In the genomic region with DNA sequence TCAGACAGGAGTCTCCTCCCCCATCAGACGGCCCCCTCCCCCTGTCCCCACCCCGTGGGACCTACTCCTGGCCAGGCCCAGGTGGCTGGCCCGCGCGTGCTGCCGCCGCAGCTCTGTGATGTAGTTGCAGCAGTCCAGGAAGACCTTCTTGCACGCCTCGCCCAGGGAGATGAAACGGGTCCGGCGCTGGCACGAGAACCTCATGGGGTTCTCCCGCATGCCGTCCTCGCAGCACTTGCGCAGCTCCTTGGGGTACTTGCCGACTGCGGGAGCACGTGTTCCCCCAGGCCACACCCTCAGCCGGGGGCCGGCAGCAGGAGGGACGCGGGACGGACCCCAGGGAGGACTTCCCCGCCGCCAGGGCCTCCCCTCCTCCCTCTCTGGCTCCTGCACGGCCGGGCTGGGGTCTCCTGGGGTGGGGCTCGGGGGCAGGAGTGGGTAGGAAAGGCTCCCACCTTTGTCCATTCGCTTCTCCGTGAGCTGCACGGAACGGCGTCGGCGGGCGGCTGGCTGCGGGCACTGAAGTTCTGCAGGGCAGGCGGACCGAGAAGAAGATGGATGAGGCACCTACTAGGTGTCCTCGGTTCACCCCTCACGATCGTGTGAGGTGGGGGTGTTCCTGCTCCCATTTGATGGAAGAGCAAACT, we compare ENCODE assay signal across 30 cellular contexts. TPM values are rescaled to one million over a fixed set of nuclear protein-coding genes. Genes with fewer than 3 reads are reported as not detected.
"Had no signal": no experiment of that assay in that cellular context is flagged by ENCODE, and none has a peak within 500 bp of the region (broad histone marks: within the 10 kb centered on the region; RNA-seq: fewer than 3 reads in every experiment).

No MANE protein-coding gene starts in this region.

- H3K9me3 Mint-ChIP-seq: activated B cell treated with CpG ODN at 0.5 μM for 24 hours; activated CD4-positive, alpha-beta memory T cell treated with anti-CD3 and anti-CD28 coated beads, Interleukin-2, amount 10 ng/mL, durations not matched to agents 7 days and 5 days; activated naive CD4-positive, alpha-beta T cell treated with anti-CD3 and anti-CD28 coated beads, Interleukin-2, amount 10 ng/mL, durations not matched to agents 7 days and 5 days; activated naive CD8-positive, alpha-beta T cell treated with anti-CD3 and anti-CD28 coated beads for 36 hours; activated T-cell treated with anti-CD3 and anti-CD28 coated beads, Interleukin-2, amount 50 U/mL, for 72 hours; activated T-helper 2 cell treated with anti-CD3 and anti-CD28 coated beads, Interferon-gamma antibody, Interleukin-2, Interleukin-4, amounts not matched to agents 10 μg/mL and 5 μg/mL and 100 μg/mL, durations not matched to agents 14 hours and 24 hours and 36 hours; T-cell had no signal

- ATAC-seq: activated CD4-positive, alpha-beta T cell treated with anti-CD3 and anti-CD28 coated beads for 36 hours; activated T-cell treated with anti-CD3 and anti-CD28 coated beads, Interleukin-2, amount 50 U/mL, for 72 hours; T-cell had no signal

- H3K4me3 ChIP-seq: SK-N-MC had no signal

- H3K27ac ChIP-seq: SK-N-MC had no signal

- H3K36me3 Mint-ChIP-seq: activated naive CD8-positive, alpha-beta T cell treated with anti-CD3 and anti-CD28 coated beads for 36 hours; T-cell had no signal

- FAIRE-seq: TTC549 had no signal

- H3K27ac Mint-ChIP-seq: activated B cell treated with CpG ODN at 0.5 μM for 24 hours; activated CD4-positive, alpha-beta memory T cell treated with anti-CD3 and anti-CD28 coated beads, Interleukin-2, amount 10 ng/mL, durations not matched to agents 7 days and 5 days; activated CD4-positive, alpha-beta T cell treated with anti-CD3 and anti-CD28 coated beads for 36 hours; activated naive CD4-positive, alpha-beta T cell treated with anti-CD3 and anti-CD28 coated beads, Interleukin-2, amount 10 ng/mL, durations not matched to agents 7 days and 5 days; activated naive CD8-positive, alpha-beta T cell treated with anti-CD3 and anti-CD28 coated beads for 36 hours; activated T-cell treated with anti-CD3 and anti-CD28 coated beads, Interleukin-2, amount 50 U/mL, for 72 hours; activated T-helper 2 cell treated with anti-CD3 and anti-CD28 coated beads, Interferon-gamma antibody, Interleukin-2, Interleukin-4, amounts not matched to agents 10 μg/mL and 5 μg/mL and 100 μg/mL, durations not matched to agents 14 hours and 24 hours and 36 hours; T-cell had no signal

- H3K4me3 Mint-ChIP-seq: activated B cell treated with CpG ODN at 0.5 μM for 24 hours; activated CD4-positive, alpha-beta memory T cell treated with anti-CD3 and anti-CD28 coated beads, Interleukin-2, amount 10 ng/mL, durations not matched to agents 7 days and 5 days; activated CD4-positive, alpha-beta T cell treated with anti-CD3 and anti-CD28 coated beads for 36 hours; activated naive CD4-positive, alpha-beta T cell treated with anti-CD3 and anti-CD28 coated beads, Interleukin-2, amount 10 ng/mL, durations not matched to agents 7 days and 5 days; activated naive CD8-positive, alpha-beta T cell treated with anti-CD3 and anti-CD28 coated beads for 36 hours; activated T-cell treated with anti-CD3 and anti-CD28 coated beads, Interleukin-2, amount 50 U/mL, for 72 hours; T-cell had no signal

- DNase-seq: activated B cell treated with CpG ODN at 0.5 μM for 24 hours; activated CD4-positive, alpha-beta memory T cell treated with anti-CD3 and anti-CD28 coated beads, Interleukin-2, amount 10 ng/mL, durations not matched to agents 7 days and 5 days; activated CD4-positive, alpha-beta T cell treated with anti-CD3 and anti-CD28 coated beads for 36 hours; activated CD4-positive, alpha-beta T cell treated with anti-CD3 and anti-CD28 coated beads, Interleukin-2, amount 50 U/mL, for 1 hour; activated CD8-positive, alpha-beta memory T cell treated with anti-CD3 and anti-CD28 coated beads, Interleukin-2, amount 50 U/mL, for 4 hours; activated gamma-delta T cell treated with Interleukin-2 at 50 U/mL for 16 hours; activated naive CD4-positive, alpha-beta T cell treated with anti-CD3 and anti-CD28 coated beads, Interleukin-2, amount 10 ng/mL, durations not matched to agents 7 days and 5 days; activated naive CD8-positive, alpha-beta T cell treated with anti-CD3 and anti-CD28 coated beads for 36 hours; activated T-cell treated with anti-CD3 and anti-CD28 coated beads, Interleukin-2, amount 50 U/mL, for 72 hours; central memory CD4-positive, alpha-beta T cell; KG1; MV-4-11; NCI-H1092 treated with DMSO at 0.1 percent for 48 hours; NCI-H1417 treated with DMSO at 0.1 percent for 48 hours; NCI-H1694; NCI-H2029 treated with DMSO at 0.1 percent for 48 hours; NCI-H345; NCI-H510A; NCI-H526 treated with DMSO at 0.1 percent for 48 hours; NCI-H82; T-cell; T-helper 2 cell; T1000 had no signal

RNA-seq across cellular contexts. Expression of a gene that starts 37.2 kb away (rescaled TPM):
- total RNA-seq: LHCN-M2, M059J, OCI-LY7, RPMI7951 had no signal
